32 cellular contexts compared by ENCODE assay signal in the genomic region with DNA sequence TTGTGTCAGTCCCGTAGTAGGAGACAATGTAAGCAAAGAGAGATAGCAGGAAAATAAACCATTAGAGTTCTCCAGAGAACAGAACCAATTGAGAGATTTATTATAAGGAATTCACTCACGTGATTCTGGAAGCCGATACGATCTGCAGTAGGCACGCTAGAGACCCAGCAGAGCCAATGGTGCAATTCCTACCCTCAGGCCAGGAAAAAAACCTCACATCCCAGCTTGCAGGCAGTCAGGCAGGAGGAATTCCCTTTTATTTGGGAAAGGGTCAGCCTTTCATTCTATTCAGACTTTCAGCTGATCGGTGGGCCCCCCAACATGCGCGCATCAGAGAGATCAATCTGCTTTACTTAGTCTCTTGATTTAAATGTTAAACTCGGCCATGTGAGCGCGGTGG. TPM values are rescaled to one million over a fixed set of nuclear protein-coding genes. Genes with fewer than 3 reads are reported as not detected.
A peak's percentile ranks its signal among the peaks of the same experiment; 100 is the strongest.
DNase-seq lines count a peak whose midpoint lies in the region; ATAC-seq, FAIRE-seq and TF ChIP-seq lines count a peak whose summit lies in the region.
"Had no signal": no experiment of that assay in that cellular context is flagged by ENCODE, and none has a peak within 500 bp of the region (broad histone marks: within the 10 kb centered on the region; RNA-seq: fewer than 3 reads in every experiment).

No MANE protein-coding gene starts in this region.

- TF ChIP-seq POLR2A in heart left ventricle (IDR thresholded peaks at IDR 0.05) = no peak

- H3K9me2 ChIP-seq in MM.1S (replicated peaks; ENCODE audit: insufficient read depth, low read length) = no peaks in the 10 kb centered on the region

- H3K9me3 ChIP-seq in MM.1S (replicated peaks; ENCODE audit: insufficient read depth, low read length) (no peaks in the 10 kb centered on the region), heart left ventricle (no peaks in the 10 kb centered on the region)
- H3K9me3 ChIP-seq: ascending aorta, left ventricle myocardium inferior, right atrium auricular region, upper lobe of right lung had no signal

- FAIRE-seq in HTR-8/SVneo (lab: Jason Lieb, UNC) = no peak
- FAIRE-seq: A204.1, islet of Langerhans had no signal

- H3K79me2 ChIP-seq in MM.1S (ENCODE audit: low read length) = peaks cover 79% of the 10 kb centered on the region

- peaks cover 9% of the 10 kb centered on the region for H3K4me1 Mint-ChIP-seq in mesothelial cell of epicardium
- H3K4me1 Mint-ChIP-seq: activated naive CD8-positive, alpha-beta T cell treated with anti-CD3 and anti-CD28 coated beads for 36 hours; IgD-negative memory B cell had no signal

- intact Hi-C loops in heart left ventricle (cut with DNase I) = loop anchor here in 1 of 10 donors (5.0 kb wide), 1 partner anchor 44 kb away; no protein-coding TSS in a partner anchor

- no peaks in the 10 kb centered on the region for H3K9me3 Mint-ChIP-seq in mesothelial cell of epicardium
- H3K9me3 Mint-ChIP-seq: activated naive CD8-positive, alpha-beta T cell treated with anti-CD3 and anti-CD28 coated beads for 36 hours; CD4-positive, alpha-beta T cell; IgD-negative memory B cell had no signal

- H3K9ac ChIP-seq in MM.1S (ENCODE audit: low read length) = no peak overlapping the region

- H2AFZ ChIP-seq in MM.1S (ENCODE audit: low read length) = no peak overlapping the region
- H2AFZ ChIP-seq: PC-9 had no signal

- no peak for ATAC-seq in HG03457 (IDR thresholded peaks at IDR 0.05; ENCODE audit: unreplicated experiment)
- no peak for ATAC-seq in heart left ventricle
- ATAC-seq: HCT116, upper lobe of right lung had no signal

- no peaks in the 10 kb centered on the region for H3F3A ChIP-seq in MM.1S (ENCODE audit: insufficient read depth, low read length)

- DNase-seq in COLO829 (ENCODE audit: low spot score) (peak; percentile 45), HTR-8/SVneo (ENCODE audit: insufficient read length, low spot score) (peak; percentile 62), dedifferentiated amniotic fluid mesenchymal stem cell (ENCODE audit: extremely low spot score) (peak; percentile 44), mesothelial cell of epicardium (ENCODE audit: low spot score in 2 of 2, unreplicated experiment in 2 of 2) (no peak), MM.1S (no peak), heart left ventricle (no peak), OCI-M2 (lab: John Stamatoyannopoulos, UW; ENCODE audit: unreplicated experiment) (no peak)
- DNase-seq: activated CD4-positive, alpha-beta T cell treated with anti-CD3 and anti-CD28 coated beads, Interleukin-2, amount 50 U/mL, for 1 hour; activated CD4-positive, CD25-positive, alpha-beta regulatory T cell; activated effector memory CD4-positive, alpha-beta T cell treated with anti-CD3 and anti-CD28 coated beads, Interleukin-2, amount 50 U/mL, for 16 hours; activated naive CD8-positive, alpha-beta T cell treated with anti-CD3 and anti-CD28 coated beads for 36 hours; activated T-cell treated with anti-CD3 and anti-CD28 coated beads, Interleukin-2, amount 50 U/mL, for 1 hour; CD4-positive, alpha-beta T cell; effector CD4-positive, alpha-beta T cell; left ventricle myocardium inferior; NCI-H1092; NCI-H1694; NCI-H524 treated with DMSO at 0.1 percent for 48 hours; NK-92 treated with Interleukin-12 subunit alpha and Interleukin-12 subunit beta, amount 100 ng/mL, for 24 hours; PC-9; Right ventricle myocardium superior; stimulated activated naive CD4-positive, alpha-beta T cell; SW 1271; upper lobe of right lung had no signal

- H3K4me3 ChIP-seq in MM.1S (ENCODE audit: low read length) = no peak overlapping the region
- no peak overlapping the region for H3K4me3 ChIP-seq in heart left ventricle
- H3K4me3 ChIP-seq: ascending aorta, left ventricle myocardium inferior, PC-9, right atrium auricular region, smooth muscle cell, upper lobe of right lung had no signal

- no peak overlapping the region for H3K4me2 ChIP-seq in MM.1S (ENCODE audit: low read depth, low read length)
- H3K4me2 ChIP-seq: PC-9, smooth muscle cell had no signal

- no peaks in the 10 kb centered on the region for H3K36me3 Mint-ChIP-seq in mesothelial cell of epicardium
- H3K36me3 Mint-ChIP-seq: activated naive CD8-positive, alpha-beta T cell treated with anti-CD3 and anti-CD28 coated beads for 36 hours had no signal

- no peak overlapping the region for H3K4me3 Mint-ChIP-seq in mesothelial cell of epicardium
- H3K4me3 Mint-ChIP-seq: activated naive CD8-positive, alpha-beta T cell treated with anti-CD3 and anti-CD28 coated beads for 36 hours; CD4-positive, alpha-beta T cell; IgD-negative memory B cell had no signal

- no peak for TF ChIP-seq CTCF in mesothelial cell of epicardium (IDR thresholded peaks at IDR 0.05; ENCODE audit: unreplicated experiment)
- no peak for TF ChIP-seq CTCF in MM.1S (IDR thresholded peaks at IDR 0.05; ENCODE audit: low read length)
- no peak for TF ChIP-seq CTCF in heart left ventricle (IDR thresholded peaks at IDR 0.05)

- H3K36me3 ChIP-seq in MM.1S (replicated peaks; ENCODE audit: insufficient read depth, low read length) = peaks cover 7% of the 10 kb centered on the region; the same call in 1 of the 2 replicates
- H3K36me3 ChIP-seq in heart left ventricle = no peaks in the 10 kb centered on the region
- H3K36me3 ChIP-seq: ascending aorta, left ventricle myocardium inferior, right atrium auricular region, upper lobe of right lung had no signal

- H3K27ac ChIP-seq in MM.1S (ENCODE audit: low read length) (no peak overlapping the region), heart left ventricle (no peak overlapping the region)
- H3K27ac ChIP-seq: ascending aorta, left ventricle myocardium inferior, PC-9, right atrium auricular region, upper lobe of right lung had no signal

- H3K27me3 ChIP-seq in MM.1S (replicated peaks; ENCODE audit: insufficient read depth, low read length) (no peaks in the 10 kb centered on the region), heart left ventricle (no peaks in the 10 kb centered on the region)
- H3K27me3 ChIP-seq: ascending aorta, right atrium auricular region, upper lobe of right lung had no signal

- H3K27ac Mint-ChIP-seq in mesothelial cell of epicardium = peak overlapping the region; percentile 32
- H3K27ac Mint-ChIP-seq: activated naive CD8-positive, alpha-beta T cell treated with anti-CD3 and anti-CD28 coated beads for 36 hours; CD4-positive, alpha-beta T cell; IgD-negative memory B cell had no signal

- H3K4me1 ChIP-seq in MM.1S (ENCODE audit: low read length) (no peaks in the 10 kb centered on the region), heart left ventricle (no peaks in the 10 kb centered on the region)
- H3K4me1 ChIP-seq: ascending aorta, left ventricle myocardium inferior, right atrium auricular region, upper lobe of right lung had no signal

- no peaks in the 10 kb centered on the region for H4K20me1 ChIP-seq in MM.1S (ENCODE audit: insufficient read depth, low read length)

- 84 to 93% (median 87%) methylated on average over 11 of the region's 11 CpGs for WGBS in heart left ventricle, 4 donors

- H3K27me3 Mint-ChIP-seq in mesothelial cell of epicardium (ENCODE audit: low read depth) = peaks cover 5% of the 10 kb centered on the region

RNA-seq across cellular contexts. Expression of a gene that starts 7.3 kb away (rescaled TPM):
- total RNA-seq in mesothelial cell of epicardium (23.9 to 30.5 TPM (median 30.5 TPM) in 3 replicates), heart left ventricle (10 to 100 TPM; 15.6 to 57.5 (median 23.8) TPM)
- polyA plus RNA-seq in heart left ventricle = 10 to 100 TPM; 13.1 to 23.5 TPM

RNA-seq across cellular contexts. Expression of a gene that starts 55.9 kb away (rescaled TPM):
- total RNA-seq in mesothelial cell of epicardium (929 to 970 TPM (median 934 TPM) in 3 replicates), heart left ventricle (100 to 1,000 TPM; 614 to 853 (median 747) TPM)
- polyA plus RNA-seq in heart left ventricle = 1,000 to 10,000 TPM; 1,467 to 2,207 TPM

Comparison
In these comparisons a context has a peak if more than half of its experiments do, and no peak if none do; other contexts are left out.
1. DNase-seq: peak in COLO829 (single experiment), HTR-8/SVneo (single experiment) and dedifferentiated amniotic fluid mesenchymal stem cell (single experiment); none in mesothelial cell of epicardium (0 of 2), MM.1S (single experiment), heart left ventricle (0 of 5) and OCI-M2 (single experiment).